8 cellular contexts compared by ENCODE assay signal in the genomic region with DNA sequence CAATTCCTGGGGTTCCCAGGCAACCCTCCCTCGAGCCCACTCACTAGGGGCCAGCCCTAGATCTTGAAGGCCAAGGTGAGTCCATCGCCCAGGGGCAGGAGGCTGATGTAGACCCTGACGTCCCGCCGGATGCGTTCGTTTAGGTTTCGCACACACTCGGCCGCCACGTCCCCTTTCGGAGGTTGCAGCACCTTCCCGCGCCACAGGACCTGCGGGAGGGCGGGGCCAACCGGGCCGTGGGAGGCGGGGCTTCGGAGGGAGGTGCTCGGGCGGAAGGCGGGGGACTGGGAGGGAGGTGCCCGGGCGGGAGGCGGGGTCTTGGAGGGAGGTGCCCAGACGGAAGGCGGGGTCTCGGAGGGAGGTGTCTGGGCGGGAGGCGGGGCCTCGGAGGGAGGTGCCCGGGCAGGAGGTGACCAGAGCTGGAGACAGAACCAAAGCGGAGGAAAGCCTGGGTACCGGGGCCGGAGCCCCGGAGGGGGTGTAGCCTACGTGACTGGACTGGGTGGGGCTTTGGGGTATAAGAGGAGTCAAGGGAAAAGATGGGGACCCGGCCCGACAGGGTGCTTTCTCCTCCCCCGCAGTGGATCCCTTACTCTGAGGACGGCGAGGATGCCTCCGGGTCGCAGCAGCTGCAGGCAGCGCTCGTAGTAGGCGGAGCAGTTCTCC. TPM values are rescaled to one million over a fixed set of nuclear protein-coding genes. Genes with fewer than 3 reads are reported as not detected.
A peak's percentile ranks its signal among the peaks of the same experiment; 100 is the strongest.
DNase-seq lines count a peak whose midpoint lies in the region; ATAC-seq and TF ChIP-seq lines count a peak whose summit lies in the region.

No MANE protein-coding gene starts in this region.

- TF ChIP-seq RAD21 in Ishikawa (IDR thresholded peaks at IDR 0.05; ENCODE audit: low read depth) = no peak
- no peak for TF ChIP-seq RAD21 in neural cell (conservative IDR thresholded peaks at IDR 0.05)

- H3K4me3 ChIP-seq in fibroblast of the aortic adventitia (ENCODE audit: low read depth, low read length) (peak overlapping the region; percentile 74), neural cell (ENCODE audit: low read length) (peak overlapping the region; percentile 82)

- H3K4me1 Mint-ChIP-seq in stimulated activated naive CD8-positive, alpha-beta T cell treated with anti-CD3 and anti-CD28 coated beads, Interleukin-15, Interleukin-2, amounts not matched to agents 100 ng/mL and 50 ng/mL, for 24 hours (ENCODE audit: low read depth) = peaks cover 40% of the 10 kb centered on the region

- H3K9me3 Mint-ChIP-seq in stimulated activated naive CD8-positive, alpha-beta T cell treated with anti-CD3 and anti-CD28 coated beads, Interleukin-15, Interleukin-2, amounts not matched to agents 100 ng/mL and 50 ng/mL, for 24 hours = no peaks in the 10 kb centered on the region

- no peaks in the 10 kb centered on the region for H3K36me3 ChIP-seq in neural cell (ENCODE audit: insufficient read depth, low read length)

- no peaks in the 10 kb centered on the region for H4K20me1 ChIP-seq in neural cell (ENCODE audit: insufficient read depth)

- H3K9me2 ChIP-seq in neural cell (ENCODE audit: insufficient read depth, low read length) = no peaks in the 10 kb centered on the region

- H3F3A ChIP-seq in neural cell (ENCODE audit: insufficient read depth, low read length, poor library complexity, severe bottlenecking) = no peaks in the 10 kb centered on the region

- DNase-seq in D341Med (ENCODE audit: low spot score) = peak; percentile 88
- peak; percentile 99 for DNase-seq in RWPE1 (ENCODE audit: low spot score)
- DNase-seq in activated effector memory CD4-positive, alpha-beta T cell treated with anti-CD3 and anti-CD28 coated beads, Interleukin-2, amount 50 U/mL, for 16 hours = peak; percentile 99
- peak; percentile 71 for DNase-seq in fibroblast of the aortic adventitia (ENCODE audit: low read depth)

- H3K27ac Mint-ChIP-seq in stimulated activated naive CD8-positive, alpha-beta T cell treated with anti-CD3 and anti-CD28 coated beads, Interleukin-15, Interleukin-2, amounts not matched to agents 100 ng/mL and 50 ng/mL, for 24 hours = peak overlapping the region; percentile 76

- peak overlapping the region; percentile 81 for H3K4me3 Mint-ChIP-seq in stimulated activated naive CD8-positive, alpha-beta T cell treated with anti-CD3 and anti-CD28 coated beads, Interleukin-15, Interleukin-2, amounts not matched to agents 100 ng/mL and 50 ng/mL, for 24 hours

- H3K27me3 ChIP-seq in neural cell (ENCODE audit: insufficient read depth, low read depth, low read length) = peaks cover 9% of the 10 kb centered on the region

- peaks cover 43% of the 10 kb centered on the region for H3K36me3 Mint-ChIP-seq in stimulated activated naive CD8-positive, alpha-beta T cell treated with anti-CD3 and anti-CD28 coated beads, Interleukin-15, Interleukin-2, amounts not matched to agents 100 ng/mL and 50 ng/mL, for 24 hours (ENCODE audit: low read depth)

- CTCF ChIA-PET in RWPE1 (lab: Yijun Ruan, JAX) = interaction anchor here (0.6 to 1.3 kb wide), 6 partner anchors 26 to 162 kb away, joined by 4 to 5 read pairs (median 4); no protein-coding TSS in a partner anchor

- no peak overlapping the region for H2AFZ ChIP-seq in neural cell (ENCODE audit: low read depth, low read length)

- H3K79me2 ChIP-seq in neural cell (replicated peaks; ENCODE audit: insufficient read depth, low read length) = no peaks in the 10 kb centered on the region

- H3K9me3 ChIP-seq in neural cell (ENCODE audit: low read length) = no peaks in the 10 kb centered on the region

- no peak for TF ChIP-seq EP300 in Ishikawa (IDR thresholded peaks at IDR 0.05; ENCODE audit: borderline replicate concordance)
- no peak for TF ChIP-seq EP300 in neural cell (conservative IDR thresholded peaks at IDR 0.05; ENCODE audit: poor library complexity, severe bottlenecking)

- no peak overlapping the region for H3K4me2 ChIP-seq in neural cell (ENCODE audit: low read length)

- no peaks in the 10 kb centered on the region for H3K27me3 Mint-ChIP-seq in stimulated activated naive CD8-positive, alpha-beta T cell treated with anti-CD3 and anti-CD28 coated beads, Interleukin-15, Interleukin-2, amounts not matched to agents 100 ng/mL and 50 ng/mL, for 24 hours

- peak; percentile 45 for ATAC-seq in GM21529 (IDR thresholded peaks at IDR 0.05; ENCODE audit: unreplicated experiment)

- peak overlapping the region; percentile 69 for H3K9ac ChIP-seq in neural cell (ENCODE audit: low read length)

- H3K27ac ChIP-seq in RWPE1 (peak overlapping the region; percentile 97), neural cell (ENCODE audit: low read length) (no peak overlapping the region)

- no peak for TF ChIP-seq CTCF in RWPE1 (conservative IDR thresholded peaks at IDR 0.05; ENCODE audit: low read depth)
- no peak for TF ChIP-seq CTCF in fibroblast of the aortic adventitia (IDR thresholded peaks at IDR 0.05; ENCODE audit: insufficient read depth, low read length)
- no peak for TF ChIP-seq CTCF in neural cell (IDR thresholded peaks at IDR 0.05; ENCODE audit: poor library complexity, severe bottlenecking)

- POLR2A ChIA-PET in RWPE1 (lab: Yijun Ruan, JAX; ENCODE audit: low non-redundant PET) = interaction anchor here (0.6 to 2.2 kb wide), 7 partner anchors 19 to 486 kb away, joined by 3 to 16 read pairs (median 4); partner anchors contain the start of gene VDAC2

TF ChIP-seq in Ishikawa, 13 proteins besides CTCF, POLR2A, EP300 and RAD21:
- peak; percentile 32; the same call in 1 of the 2 replicates for TF ChIP-seq EGR1 (IDR thresholded peaks at IDR 0.05)
- TF ChIP-seq TAF1 (IDR thresholded peaks at IDR 0.05; ENCODE audit: low read depth) = peak; percentile 29
- TF ChIP-seq, protein P1, sequence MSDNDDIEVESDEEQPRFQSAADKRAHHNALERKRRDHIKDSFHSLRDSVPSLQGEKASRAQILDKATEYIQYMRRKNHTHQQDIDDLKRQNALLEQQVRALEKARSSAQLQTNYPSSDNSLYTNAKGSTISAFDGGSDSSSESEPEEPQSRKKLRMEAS (IDR thresholded peaks at IDR 0.05) = peak; percentile 44; the same call in 1 of the 2 replicates
- no peak for TF ChIP-seq USF1 (IDR thresholded peaks at IDR 0.05)

TF ChIP-seq in neural cell, 6 proteins besides CTCF, POLR2A, EP300 and RAD21:
- TF ChIP-seq POLR2AphosphoS5 (IDR thresholded peaks at IDR 0.05) (no peak), MXI1 (conservative IDR thresholded peaks at IDR 0.05; ENCODE audit: poor library complexity, severe bottlenecking) (no peak), EZH2 (IDR thresholded peaks at IDR 0.05; ENCODE audit: borderline replicate concordance, insufficient read depth, low read length, poor library complexity, severe bottlenecking) (no peak), TAF1 (IDR thresholded peaks at IDR 0.05; ENCODE audit: low read depth) (no peak), SMC3 (conservative IDR thresholded peaks at IDR 0.05; ENCODE audit: poor library complexity) (no peak)
- TF ChIP-seq, protein P2, sequence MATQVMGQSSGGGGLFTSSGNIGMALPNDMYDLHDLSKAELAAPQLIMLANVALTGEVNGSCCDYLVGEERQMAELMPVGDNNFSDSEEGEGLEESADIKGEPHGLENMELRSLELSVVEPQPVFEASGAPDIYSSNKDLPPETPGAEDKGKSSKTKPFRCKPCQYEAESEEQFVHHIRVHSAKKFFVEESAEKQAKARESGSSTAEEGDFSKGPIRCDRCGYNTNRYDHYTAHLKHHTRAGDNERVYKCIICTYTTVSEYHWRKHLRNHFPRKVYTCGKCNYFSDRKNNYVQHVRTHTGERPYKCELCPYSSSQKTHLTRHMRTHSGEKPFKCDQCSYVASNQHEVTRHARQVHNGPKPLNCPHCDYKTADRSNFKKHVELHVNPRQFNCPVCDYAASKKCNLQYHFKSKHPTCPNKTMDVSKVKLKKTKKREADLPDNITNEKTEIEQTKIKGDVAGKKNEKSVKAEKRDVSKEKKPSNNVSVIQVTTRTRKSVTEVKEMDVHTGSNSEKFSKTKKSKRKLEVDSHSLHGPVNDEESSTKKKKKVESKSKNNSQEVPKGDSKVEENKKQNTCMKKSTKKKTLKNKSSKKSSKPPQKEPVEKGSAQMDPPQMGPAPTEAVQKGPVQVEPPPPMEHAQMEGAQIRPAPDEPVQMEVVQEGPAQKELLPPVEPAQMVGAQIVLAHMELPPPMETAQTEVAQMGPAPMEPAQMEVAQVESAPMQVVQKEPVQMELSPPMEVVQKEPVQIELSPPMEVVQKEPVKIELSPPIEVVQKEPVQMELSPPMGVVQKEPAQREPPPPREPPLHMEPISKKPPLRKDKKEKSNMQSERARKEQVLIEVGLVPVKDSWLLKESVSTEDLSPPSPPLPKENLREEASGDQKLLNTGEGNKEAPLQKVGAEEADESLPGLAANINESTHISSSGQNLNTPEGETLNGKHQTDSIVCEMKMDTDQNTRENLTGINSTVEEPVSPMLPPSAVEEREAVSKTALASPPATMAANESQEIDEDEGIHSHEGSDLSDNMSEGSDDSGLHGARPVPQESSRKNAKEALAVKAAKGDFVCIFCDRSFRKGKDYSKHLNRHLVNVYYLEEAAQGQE (IDR thresholded peaks at IDR 0.05; ENCODE audit: borderline replicate concordance) = no peak

RNA-seq across cellular contexts. Expression of gene COMTD1, which starts 1.6 kb away (rescaled TPM):
- total RNA-seq in fibroblast of the aortic adventitia (ENCODE audit: low replicate concordance) = 7.0 and 16.3 TPM in 2 replicates
- 51.4 and 62.7 TPM in 2 replicates for polyA plus RNA-seq in neural cell
- 10.5 and 14.2 TPM in 2 replicates for polyA minus RNA-seq in neural cell

RNA-seq across cellular contexts. Expression of gene VDAC2, which starts 23.6 kb away (rescaled TPM):
- total RNA-seq in fibroblast of the aortic adventitia (ENCODE audit: low replicate concordance) = 94.6 and 174 TPM in 2 replicates
- 291 and 298 TPM in 2 replicates for polyA plus RNA-seq in neural cell
- 156 TPM in 2 replicates for polyA minus RNA-seq in neural cell
